Comparison of ENCODE assay signal across 8 cellular contexts in genomic region chr10:110512461-110513187, GRCh38. TPM values are rescaled to one million over a fixed set of nuclear protein-coding genes. Genes with fewer than 3 reads are reported as not detected.
DNase-seq lines count a peak whose midpoint lies in the region; ATAC-seq and TF ChIP-seq lines count a peak whose summit lies in the region.

No MANE protein-coding gene starts in this region.

- H3K9me3 Mint-ChIP-seq in activated CD4-positive, alpha-beta T cell treated with anti-CD3 and anti-CD28 coated beads for 36 hours (ENCODE audit: low read depth): no peaks in the 10 kb centered on the region
- peaks cover 0 to 1% of the 10 kb centered on the region in 2 donors for H3K9me3 Mint-ChIP-seq in stimulated activated naive B cell treated with anti-CD40 and anti-IgM and Interleukin-4, amounts not matched to agents 10 μg/mL and 1 μg/mL and 100 μg/mL, for 72 hours

- peaks cover 51% of the 10 kb centered on the region for H3K4me1 Mint-ChIP-seq in activated CD4-positive, alpha-beta T cell treated with anti-CD3 and anti-CD28 coated beads for 36 hours
- peaks cover 46 to 63% of the 10 kb centered on the region in 2 donors for H3K4me1 Mint-ChIP-seq in stimulated activated naive B cell treated with anti-CD40 and anti-IgM and Interleukin-4, amounts not matched to agents 10 μg/mL and 1 μg/mL and 100 μg/mL, for 72 hours

- intact Hi-C loops in activated CD4-positive, alpha-beta T cell treated with anti-CD3 and anti-CD28 coated beads for 36 hours (cut with DNase I, micrococcal nuclease): loop anchor here (1.0 kb wide), 2 partner anchors 8 to 17 kb away; no protein-coding TSS in a partner anchor

- peak; percentile 97 for ATAC-seq in activated CD4-positive, alpha-beta T cell treated with anti-CD3 and anti-CD28 coated beads for 36 hours
- ATAC-seq in stimulated activated naive B cell treated with anti-CD40 and anti-IgM and Interleukin-4, amounts not matched to agents 10 μg/mL and 1 μg/mL and 100 μg/mL, for 72 hours (replicated peaks): peak; percentile 74 to 85

- POLR2A ChIA-PET in activated CD4-positive, alpha-beta T cell treated with anti-CD3 and anti-CD28 coated beads for 36 hours (lab: Charles Lee): interaction anchor here (0.6 to 2.2 kb wide), 6 partner anchors 9 to 157 kb away, joined by 3 to 12 read pairs (median 4); partner anchors contain the start of gene DUSP5

- TF ChIP-seq CTCF in fibroblast of pulmonary artery (IDR thresholded peaks at IDR 0.05; ENCODE audit: low read length, missing control alignments): no peak

- peaks cover 82% of the 10 kb centered on the region for H3K36me3 Mint-ChIP-seq in activated CD4-positive, alpha-beta T cell treated with anti-CD3 and anti-CD28 coated beads for 36 hours (ENCODE audit: low read depth)
- H3K36me3 Mint-ChIP-seq in stimulated activated naive B cell treated with anti-CD40 and anti-IgM and Interleukin-4, amounts not matched to agents 10 μg/mL and 1 μg/mL and 100 μg/mL, for 72 hours: peaks cover 73 to 86% of the 10 kb centered on the region in 2 donors

- CTCF ChIA-PET in activated CD4-positive, alpha-beta T cell treated with anti-CD3 and anti-CD28 coated beads for 36 hours (lab: Charles Lee): interaction anchor here (0.9 to 2.2 kb wide), 12 partner anchors 8 to 206 kb away, joined by 3 to 12 read pairs (median 4); no protein-coding TSS in a partner anchor

- no peak overlapping the region for H3K4me3 Mint-ChIP-seq in activated CD4-positive, alpha-beta T cell treated with anti-CD3 and anti-CD28 coated beads for 36 hours
- H3K4me3 Mint-ChIP-seq in stimulated activated naive B cell treated with anti-CD40 and anti-IgM and Interleukin-4, amounts not matched to agents 10 μg/mL and 1 μg/mL and 100 μg/mL, for 72 hours: peak overlapping the region in 1 of 2 donors; percentile 44

- peak; percentile 80 for DNase-seq in activated CD4-positive, alpha-beta T cell treated with anti-CD3 and anti-CD28 coated beads for 36 hours
- no peak for DNase-seq in activated CD4-positive, alpha-beta T cell treated with anti-CD3 and anti-CD28 coated beads, Interleukin-2, amount 50 U/mL, for 1 hour
- peak; percentile 41 for DNase-seq in activated CD4-positive, CD25-positive, alpha-beta regulatory T cell treated with anti-CD3 and anti-CD28 coated beads, Interleukin-2, amount 50 U/mL, for 72 hours
- DNase-seq in fibroblast of pulmonary artery (ENCODE audit: low read depth) (peak; percentile 83), NCI-H774 (lab: John Stamatoyannopoulos, UW) (no peak), NCI-H748 (lab: John Stamatoyannopoulos, UW; ENCODE audit: unreplicated experiment) (no peak), NCI-H345 treated with DMSO at 0.1 percent for 48 hours (lab: John Stamatoyannopoulos, UW; ENCODE audit: unreplicated experiment) (no peak)
- DNase-seq in stimulated activated naive B cell treated with anti-CD40 and anti-IgM and Interleukin-4, amounts not matched to agents 10 μg/mL and 1 μg/mL and 100 μg/mL, for 72 hours: no peak

- no peak overlapping the region for H3K4me3 ChIP-seq in fibroblast of pulmonary artery (replicated peaks; ENCODE audit: low read depth, low read length)

- H3K27ac Mint-ChIP-seq in activated CD4-positive, alpha-beta T cell treated with anti-CD3 and anti-CD28 coated beads for 36 hours: peak overlapping the region; percentile 81
- H3K27ac Mint-ChIP-seq in stimulated activated naive B cell treated with anti-CD40 and anti-IgM and Interleukin-4, amounts not matched to agents 10 μg/mL and 1 μg/mL and 100 μg/mL, for 72 hours: peak overlapping the region; percentile 86

- no peaks in the 10 kb centered on the region for H3K27me3 Mint-ChIP-seq in activated CD4-positive, alpha-beta T cell treated with anti-CD3 and anti-CD28 coated beads for 36 hours
- no peaks in the 10 kb centered on the region for H3K27me3 Mint-ChIP-seq in stimulated activated naive B cell treated with anti-CD40 and anti-IgM and Interleukin-4, amounts not matched to agents 10 μg/mL and 1 μg/mL and 100 μg/mL, for 72 hours

RNA-seq across cellular contexts. Expression of gene DUSP5, which starts 14.9 kb away (rescaled TPM):
- total RNA-seq in activated CD4-positive, alpha-beta T cell treated with anti-CD3 and anti-CD28 coated beads for 36 hours: 10 to 100 TPM; 60.9 to 70.7 TPM

RNA-seq across cellular contexts. Expression of gene SMC3, which starts 54.9 kb away (rescaled TPM):
- 10 to 100 TPM; 76.8 to 83.5 TPM for total RNA-seq in activated CD4-positive, alpha-beta T cell treated with anti-CD3 and anti-CD28 coated beads for 36 hours

Comparison
In these comparisons a context has a peak if more than half of its experiments do, and no peak if none do; other contexts are left out.
1. DNase-seq: peak in activated CD4-positive, alpha-beta T cell treated with anti-CD3 and anti-CD28 coated beads for 36 hours (single experiment), activated CD4-positive, CD25-positive, alpha-beta regulatory T cell treated with anti-CD3 and anti-CD28 coated beads, Interleukin-2, amount 50 U/mL, for 72 hours (single experiment) and fibroblast of pulmonary artery (single experiment); none in activated CD4-positive, alpha-beta T cell treated with anti-CD3 and anti-CD28 coated beads, Interleukin-2, amount 50 U/mL, for 1 hour (single experiment), stimulated activated naive B cell treated with anti-CD40 and anti-IgM and Interleukin-4, amounts not matched to agents 10 μg/mL and 1 μg/mL and 100 μg/mL, for 72 hours (single experiment), NCI-H774 (single experiment), NCI-H748 (single experiment) and NCI-H345 treated with DMSO at 0.1 percent for 48 hours (single experiment).